ENCODE assay signal across 8 cellular contexts in the genomic region with DNA sequence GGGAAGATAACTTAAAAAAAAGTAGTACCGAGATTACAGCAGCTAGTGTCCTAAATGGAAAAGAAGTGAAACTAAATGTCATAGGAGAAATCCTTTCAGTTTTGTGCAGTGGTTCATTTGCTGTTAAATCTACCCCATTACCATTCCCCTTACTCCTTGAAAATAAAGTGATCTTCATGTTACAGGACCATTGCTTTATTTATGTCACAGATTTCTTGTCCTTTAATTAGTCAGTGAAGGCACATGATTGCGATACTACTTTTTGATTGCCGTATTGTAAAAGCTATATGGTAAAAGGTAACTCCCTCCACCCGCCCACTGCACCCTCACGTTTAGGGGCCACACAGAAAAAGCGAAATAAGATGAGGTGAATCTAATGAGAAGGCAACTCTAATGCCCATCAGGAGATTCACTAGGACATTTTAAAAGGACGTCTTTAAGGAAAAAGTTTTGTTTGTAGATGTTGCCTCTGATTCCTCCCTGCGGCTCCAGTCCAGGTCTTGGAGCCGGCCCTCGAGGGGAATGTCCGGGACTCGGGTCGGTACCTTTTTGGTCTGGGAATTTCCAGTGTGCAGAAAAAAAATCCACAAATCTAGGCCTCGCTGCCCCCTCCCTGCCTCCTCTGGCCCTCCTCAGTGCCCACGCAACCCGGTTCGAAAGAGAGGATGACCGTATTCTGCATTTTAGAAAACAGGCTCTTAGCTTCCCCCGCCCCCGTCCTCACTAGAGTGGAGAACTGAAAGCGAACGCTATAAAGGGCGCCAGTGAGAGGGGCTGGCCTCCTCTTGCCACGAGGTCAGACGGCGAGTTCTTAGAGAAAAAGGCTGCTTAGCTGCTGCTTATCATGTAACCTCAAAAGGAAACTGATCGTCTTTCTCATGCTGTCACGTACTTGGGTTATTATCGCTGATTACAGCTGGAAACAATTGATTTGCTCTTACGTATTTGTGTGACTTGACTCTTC. TPM values are rescaled to one million over a fixed set of nuclear protein-coding genes. Genes with fewer than 3 reads are reported as not detected.
DNase-seq lines count a peak whose midpoint lies in the region; ATAC-seq and TF ChIP-seq lines count a peak whose summit lies in the region.

No MANE protein-coding gene starts in this region.

- H3K9me3 Mint-ChIP-seq in activated CD4-positive, alpha-beta T cell treated with anti-CD3 and anti-CD28 coated beads, Interleukin-2, amount 10 ng/mL, durations not matched to agents 7 days and 5 days, result no peaks in the 10 kb centered on the region

- peaks cover 0 to 22% (median 10%) of the 10 kb centered on the region in 4 donors for H3K4me1 ChIP-seq in liver (ENCODE audit: control insufficient read depth in 4 of 4, insufficient read depth in 4 of 4, low read length in 3 of 4)

- no peaks in the 10 kb centered on the region for H3K9me3 ChIP-seq in liver (ENCODE audit: control insufficient read depth in 4 of 4, low read length in 3 of 4)

- H3K4me3 Mint-ChIP-seq in activated CD4-positive, alpha-beta T cell treated with anti-CD3 and anti-CD28 coated beads, Interleukin-2, amount 10 ng/mL, durations not matched to agents 7 days and 5 days, result peak overlapping the region; percentile 85

- 1% methylated on average over 30 of the region's 30 CpGs for WGBS in liver

- DNase-seq in GM13976 (ENCODE audit: low spot score) (peak; percentile 71), NCI-H2107 (lab: John Stamatoyannopoulos, UW) (peak; percentile 22), dermis blood vessel endothelial cell (peak; percentile 87), NCI-H2171 treated with DMSO at 0.1 percent for 48 hours (lab: John Stamatoyannopoulos, UW) (no peak)
- peak; percentile 85 for DNase-seq in activated CD4-positive, alpha-beta T cell treated with anti-CD3 and anti-CD28 coated beads, Interleukin-2, amount 10 ng/mL, durations not matched to agents 7 days and 5 days
- peak; percentile 91 for DNase-seq in stimulated activated CD4-positive, alpha-beta T cell treated with anti-CD3 and anti-CD28 coated beads, Interleukin-4, amount 100 ng/mL, for 24 hours

- peak overlapping the region; percentile 56 to 68 (median 67) for H3K4me3 ChIP-seq in liver (ENCODE audit: low read depth in 1 of 3, low read length in 3 of 3)

- peak overlapping the region; percentile 93 to 96 for H3K27ac ChIP-seq in liver (ENCODE audit: low read depth in 1 of 2, low read length in 2 of 2)

- TF ChIP-seq CTCF in GM13976 (IDR thresholded peaks at IDR 0.05; ENCODE audit: borderline replicate concordance, control extremely low read depth, extremely low read depth, insufficient read depth, missing control alignments) (no peak), liver (IDR thresholded peaks at IDR 0.05; ENCODE audit: low read depth, low read length, missing input control) (no peak)

- no peaks in the 10 kb centered on the region for H3K36me3 ChIP-seq in liver (ENCODE audit: control insufficient read depth in 4 of 4, insufficient read depth in 3 of 4, low read depth in 1 of 4, low read length in 3 of 4)

- peak overlapping the region; percentile 96 to 98 for H3K9ac ChIP-seq in liver (ENCODE audit: low read depth in 1 of 2, low read length in 2 of 2)

- H3K27ac Mint-ChIP-seq in activated CD4-positive, alpha-beta T cell treated with anti-CD3 and anti-CD28 coated beads, Interleukin-2, amount 10 ng/mL, durations not matched to agents 7 days and 5 days, result peak overlapping the region; percentile 97

- CTCF ChIA-PET in activated CD4-positive, alpha-beta T cell treated with anti-CD3 and anti-CD28 coated beads, Interleukin-2, amount 10 ng/mL, durations not matched to agents 7 days and 5 days (lab: Charles Lee), result interaction anchor here (0.9 to 1.8 kb wide), 10 partner anchors 8 to 402 kb away, joined by 3 to 8 read pairs (median 4); partner anchors contain the start of gene NFKBIZ

- peaks cover 54% of the 10 kb centered on the region for H3K4me1 Mint-ChIP-seq in activated CD4-positive, alpha-beta T cell treated with anti-CD3 and anti-CD28 coated beads, Interleukin-2, amount 10 ng/mL, durations not matched to agents 7 days and 5 days

- peaks cover 12% of the 10 kb centered on the region for H3K36me3 Mint-ChIP-seq in activated CD4-positive, alpha-beta T cell treated with anti-CD3 and anti-CD28 coated beads, Interleukin-2, amount 10 ng/mL, durations not matched to agents 7 days and 5 days (ENCODE audit: low read depth)

- peak in 1 of 2 donors; percentile 41 for TF ChIP-seq RAD21 in liver (IDR thresholded peaks at IDR 0.05)

- in situ Hi-C loops in GM13976 (cut with MboI; ENCODE audit: low sequenced_read_pairs, unreplicated experiment), result no loop called here

- no peaks in the 10 kb centered on the region for H3K27me3 Mint-ChIP-seq in activated CD4-positive, alpha-beta T cell treated with anti-CD3 and anti-CD28 coated beads, Interleukin-2, amount 10 ng/mL, durations not matched to agents 7 days and 5 days

- no peaks in the 10 kb centered on the region for H3K27me3 ChIP-seq in liver (ENCODE audit: control insufficient read depth in 4 of 4, insufficient read depth in 4 of 4, low read length in 3 of 4)

- peak; percentile 85 for ATAC-seq in HG02623 (IDR thresholded peaks at IDR 0.05; ENCODE audit: unreplicated experiment)

- POLR2A ChIA-PET in activated CD4-positive, alpha-beta T cell treated with anti-CD3 and anti-CD28 coated beads, Interleukin-2, amount 10 ng/mL, durations not matched to agents 7 days and 5 days (lab: Charles Lee), result interaction anchor here (0.6 to 1.4 kb wide), 5 partner anchors 22 to 472 kb away, joined by 3 to 5 read pairs (median 4); partner anchors contain the start of gene NFKBIZ

TF ChIP-seq in liver, 16 proteins besides CTCF, POLR2A, EP300 and RAD21 (continues in another document):
- TF ChIP-seq HNF4G (IDR thresholded peaks at IDR 0.05), result no peak
- TF ChIP-seq FOXA1 (IDR thresholded peaks at IDR 0.05), result no peak
- no peak for TF ChIP-seq ATF3 (IDR thresholded peaks at IDR 0.05)
- TF ChIP-seq GABPA (IDR thresholded peaks at IDR 0.05 in 1 of 2, conservative IDR thresholded peaks at IDR 0.05 in 1 of 2), result no peak
- TF ChIP-seq, protein P1, sequence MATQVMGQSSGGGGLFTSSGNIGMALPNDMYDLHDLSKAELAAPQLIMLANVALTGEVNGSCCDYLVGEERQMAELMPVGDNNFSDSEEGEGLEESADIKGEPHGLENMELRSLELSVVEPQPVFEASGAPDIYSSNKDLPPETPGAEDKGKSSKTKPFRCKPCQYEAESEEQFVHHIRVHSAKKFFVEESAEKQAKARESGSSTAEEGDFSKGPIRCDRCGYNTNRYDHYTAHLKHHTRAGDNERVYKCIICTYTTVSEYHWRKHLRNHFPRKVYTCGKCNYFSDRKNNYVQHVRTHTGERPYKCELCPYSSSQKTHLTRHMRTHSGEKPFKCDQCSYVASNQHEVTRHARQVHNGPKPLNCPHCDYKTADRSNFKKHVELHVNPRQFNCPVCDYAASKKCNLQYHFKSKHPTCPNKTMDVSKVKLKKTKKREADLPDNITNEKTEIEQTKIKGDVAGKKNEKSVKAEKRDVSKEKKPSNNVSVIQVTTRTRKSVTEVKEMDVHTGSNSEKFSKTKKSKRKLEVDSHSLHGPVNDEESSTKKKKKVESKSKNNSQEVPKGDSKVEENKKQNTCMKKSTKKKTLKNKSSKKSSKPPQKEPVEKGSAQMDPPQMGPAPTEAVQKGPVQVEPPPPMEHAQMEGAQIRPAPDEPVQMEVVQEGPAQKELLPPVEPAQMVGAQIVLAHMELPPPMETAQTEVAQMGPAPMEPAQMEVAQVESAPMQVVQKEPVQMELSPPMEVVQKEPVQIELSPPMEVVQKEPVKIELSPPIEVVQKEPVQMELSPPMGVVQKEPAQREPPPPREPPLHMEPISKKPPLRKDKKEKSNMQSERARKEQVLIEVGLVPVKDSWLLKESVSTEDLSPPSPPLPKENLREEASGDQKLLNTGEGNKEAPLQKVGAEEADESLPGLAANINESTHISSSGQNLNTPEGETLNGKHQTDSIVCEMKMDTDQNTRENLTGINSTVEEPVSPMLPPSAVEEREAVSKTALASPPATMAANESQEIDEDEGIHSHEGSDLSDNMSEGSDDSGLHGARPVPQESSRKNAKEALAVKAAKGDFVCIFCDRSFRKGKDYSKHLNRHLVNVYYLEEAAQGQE (IDR thresholded peaks at IDR 0.05), result peak; percentile 59
- TF ChIP-seq FOXA2 (IDR thresholded peaks at IDR 0.05), result no peak
- TF ChIP-seq, protein P2, sequence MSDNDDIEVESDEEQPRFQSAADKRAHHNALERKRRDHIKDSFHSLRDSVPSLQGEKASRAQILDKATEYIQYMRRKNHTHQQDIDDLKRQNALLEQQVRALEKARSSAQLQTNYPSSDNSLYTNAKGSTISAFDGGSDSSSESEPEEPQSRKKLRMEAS (IDR thresholded peaks at IDR 0.05), result no peak
- peak; percentile 44 to 50 for TF ChIP-seq RXRA (IDR thresholded peaks at IDR 0.05)
- peak in 1 of 2 donors; percentile 6 for TF ChIP-seq JUND (IDR thresholded peaks at IDR 0.05)
- TF ChIP-seq SP1 (IDR thresholded peaks at IDR 0.05), result peak; percentile 63
- peak; percentile 74 for TF ChIP-seq YY1 (IDR thresholded peaks at IDR 0.05)
- TF ChIP-seq HNF4A (conservative IDR thresholded peaks at IDR 0.05), result peak in 1 of 2 donors; percentile 36

RNA-seq across cellular contexts. Expression of gene NFKBIZ, which starts 21.8 kb away (rescaled TPM):
- total RNA-seq in activated CD4-positive, alpha-beta T cell treated with anti-CD3 and anti-CD28 coated beads, Interleukin-2, amount 10 ng/mL, durations not matched to agents 7 days and 5 days, result 10 to 100 TPM; 33.7 to 37.7 TPM
- total RNA-seq in dermis blood vessel endothelial cell (15.2 and 31.8 TPM in 2 replicates), liver (10 to 100 TPM; 13.8 to 78.8 TPM)
- polyA plus RNA-seq in liver, result 10 to 100 TPM in 1 of 2 donors, 1 to 10 TPM in 1; 4.8 to 33.7 TPM

RNA-seq across cellular contexts. Expression of gene NXPE3, which starts 48.5 kb away (rescaled TPM):
- 10 to 100 TPM; 28.5 to 29.5 TPM for total RNA-seq in activated CD4-positive, alpha-beta T cell treated with anti-CD3 and anti-CD28 coated beads, Interleukin-2, amount 10 ng/mL, durations not matched to agents 7 days and 5 days
- total RNA-seq in dermis blood vessel endothelial cell, result 5.1 and 13.5 TPM in 2 replicates
- 1 to 10 TPM; 2.2 to 2.7 TPM for total RNA-seq in liver
- 1 to 10 TPM; 1.1 to 1.2 TPM for polyA plus RNA-seq in liver
